ENCODE assay signal across 13 cellular contexts in the genomic region with DNA sequence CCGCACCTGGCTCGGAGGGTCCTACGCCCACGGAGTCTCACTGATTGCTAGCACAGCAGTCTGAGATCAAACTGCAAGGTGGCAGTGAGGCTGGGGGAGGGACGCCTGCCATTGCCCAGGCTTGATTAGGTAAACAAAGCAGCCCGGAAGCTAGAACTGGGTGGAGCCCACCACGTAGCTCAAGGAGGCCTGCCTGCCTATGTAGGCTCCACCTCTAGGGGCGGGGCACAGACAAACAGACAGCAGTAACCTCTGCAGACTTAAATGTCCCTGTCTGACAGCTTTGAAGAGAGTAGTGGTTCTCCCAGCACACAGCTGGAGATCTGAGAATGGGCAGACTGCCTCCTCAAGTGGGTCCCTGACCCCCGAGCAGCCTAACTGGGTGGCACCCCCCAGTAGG. TPM values are rescaled to one million over a fixed set of nuclear protein-coding genes. Genes with fewer than 3 reads are reported as not detected.
"Had no signal": no experiment of that assay in that cellular context is flagged by ENCODE, and none has a peak within 500 bp of the region (broad histone marks: within the 10 kb centered on the region; RNA-seq: fewer than 3 reads in every experiment).

No MANE protein-coding gene starts in this region.

RNA-seq across cellular contexts. Expression of a gene that starts 32.0 kb away (rescaled TPM):
- total RNA-seq: activated CD4-positive, alpha-beta memory T cell treated with anti-CD3 and anti-CD28 coated beads, Interleukin-2, amount 10 ng/mL, durations not matched to agents 7 days and 5 days; activated CD4-positive, alpha-beta T cell treated with anti-CD3 and anti-CD28 coated beads for 36 hours; activated CD4-positive, alpha-beta T cell treated with anti-CD3 and anti-CD28 coated beads, Interleukin-2, amount 10 ng/mL, durations not matched to agents 7 days and 5 days; activated CD8-positive, alpha-beta memory T cell treated with anti-CD3 and anti-CD28 coated beads, Interleukin-2, amount 10 ng/mL, durations not matched to agents 7 days and 5 days; activated CD8-positive, alpha-beta T cell treated with anti-CD3 and anti-CD28 coated beads, Interleukin-2, amount 10 ng/mL, durations not matched to agents 7 days and 5 days; activated naive CD8-positive, alpha-beta T cell treated with anti-CD3 and anti-CD28 coated beads, Interleukin-2, amount 10 ng/mL, durations not matched to agents 7 days and 5 days; activated T-helper 2 cell treated with anti-CD3 and anti-CD28 coated beads, Interferon-gamma antibody, Interleukin-2, Interleukin-4, amounts not matched to agents 10 μg/mL and 5 μg/mL and 100 μg/mL, durations not matched to agents 14 hours and 24 hours and 36 hours; ascending aorta; bronchial epithelial cell; cardiac muscle cell; chondrocyte; colonic mucosa; WTC11 had no signal
- polyA plus RNA-seq: cardiac muscle cell had no signal
